ENCODE assay signal across 33 cellular contexts in the genomic region with DNA sequence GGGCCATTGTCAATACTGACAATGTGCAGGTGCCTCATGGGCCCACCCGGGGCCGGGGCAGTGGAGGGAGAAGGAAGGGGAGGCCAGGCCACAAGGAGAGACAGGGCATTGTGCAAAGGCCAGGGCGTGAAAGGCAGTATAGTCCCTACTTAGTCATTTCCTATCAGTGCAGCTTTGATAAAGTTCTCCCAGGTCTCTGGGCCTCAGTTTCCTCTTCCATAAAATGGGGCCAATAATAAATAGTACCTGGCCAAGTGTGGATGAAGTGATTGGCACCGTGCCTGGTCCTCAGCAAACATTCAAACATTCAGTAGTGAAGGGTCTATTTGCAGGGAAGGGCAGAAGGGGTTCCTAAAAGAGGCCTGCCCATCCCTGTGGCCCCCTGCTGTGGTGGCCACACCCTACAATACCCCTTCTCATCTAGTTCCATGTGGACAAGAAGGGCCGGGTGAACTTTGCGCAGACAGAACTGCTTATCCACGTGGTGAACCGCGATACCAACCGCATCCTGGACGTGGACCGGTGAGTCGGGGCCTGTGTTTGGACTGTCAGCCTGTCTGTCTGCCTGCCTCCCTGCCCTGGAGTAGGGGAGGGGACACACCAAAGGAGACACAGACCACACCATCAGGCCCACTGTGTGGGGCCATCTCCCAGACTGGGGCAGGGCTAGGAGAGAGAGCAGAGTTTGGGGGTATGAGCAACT.
"Had no signal": no experiment of that assay in that cellular context is flagged by ENCODE, and none has a peak within 500 bp of the region (broad histone marks: within the 10 kb centered on the region; RNA-seq: fewer than 3 reads in every experiment).

No MANE protein-coding gene starts in this region.

- DNase-seq: activated CD4-positive, alpha-beta memory T cell treated with anti-CD3 and anti-CD28 coated beads for 36 hours; activated CD4-positive, alpha-beta T cell treated with anti-CD3 and anti-CD28 coated beads for 4 hours; activated CD8-positive, alpha-beta memory T cell treated with anti-CD3 and anti-CD28 coated beads, Interleukin-2, amount 50 U/mL, for 4 hours; activated effector memory CD4-positive, alpha-beta T cell treated with anti-CD3 and anti-CD28 coated beads, Interleukin-2, amount 50 U/mL, for 16 hours; activated naive CD4-positive, alpha-beta T cell treated with anti-CD3 and anti-CD28 coated beads for 36 hours; activated naive CD8-positive, alpha-beta T cell treated with anti-CD3 and anti-CD28 coated beads for 36 hours; activated T-cell treated with anti-CD3 and anti-CD28 coated beads, Interleukin-2, amount 50 U/mL, for 1 hour; cerebellar nuclear complex; colonic mucosa; effector memory CD4-positive, alpha-beta T cell; islet precursor cell; left ventricle myocardium inferior; mesendoderm; natural killer cell; ovary; retina; stimulated activated CD4-positive, alpha-beta T cell treated with anti-CD3 and anti-CD28 coated beads, Interleukin-15, amount 100 ng/mL, for 24 hours; stimulated activated CD4-positive, alpha-beta T cell treated with anti-CD3 and anti-CD28 coated beads, Interleukin-2, amount 100 ng/mL, for 24 hours; stimulated activated naive CD4-positive, alpha-beta T cell; T-helper 9 cell; transverse colon had no signal

- H3K36me3 Mint-ChIP-seq: activated naive CD8-positive, alpha-beta T cell treated with anti-CD3 and anti-CD28 coated beads for 36 hours; natural killer cell had no signal

- H3K27me3 ChIP-seq: adrenal gland, ascending aorta, colonic mucosa, ovary, transverse colon had no signal

- H3K4me1 ChIP-seq: ascending aorta, prostate gland had no signal

- H3K4me2 ChIP-seq: smooth muscle cell had no signal

- H3K9me3 ChIP-seq: adrenal gland, ascending aorta, colonic mucosa, left ventricle myocardium inferior, neutrophil, ovary, prostate gland, transverse colon had no signal

- ATAC-seq: natural killer cell, sciatic nerve had no signal

- H3K27ac ChIP-seq: adrenal gland, ascending aorta, cardiac muscle cell, colonic mucosa, left ventricle myocardium inferior, neutrophil, ovary, prostate gland, transverse colon, VCaP had no signal

- H3K4me1 Mint-ChIP-seq: activated naive CD8-positive, alpha-beta T cell treated with anti-CD3 and anti-CD28 coated beads for 36 hours; natural killer cell had no signal

- H3K4me3 ChIP-seq: adrenal gland, ascending aorta, cardiac muscle cell, colonic mucosa, left ventricle myocardium inferior, lung, ovary, prostate gland, smooth muscle cell, transverse colon had no signal

- H3K9me3 Mint-ChIP-seq: activated CD4-positive, alpha-beta memory T cell treated with anti-CD3 and anti-CD28 coated beads for 36 hours; activated naive CD4-positive, alpha-beta T cell treated with anti-CD3 and anti-CD28 coated beads for 36 hours; activated naive CD8-positive, alpha-beta T cell treated with anti-CD3 and anti-CD28 coated beads for 36 hours; activated T-helper 1 cell treated with anti-CD3 and anti-CD28 coated beads, Interleukin-12 subunit alpha, Interleukin-12 subunit beta, Interleukin-2, Interleukin-4 antibody, amounts not matched to agents 30 ng/mL and 10 ng/mL and 1 ng/mL, durations not matched to agents 14 hours and 24 hours and 36 hours; brain; natural killer cell; T-helper 1 cell treated with Interleukin-12 subunit alpha and Interleukin-12 subunit beta and Interleukin-4 antibody, amounts not matched to agents 30 μg/mL and 1 μg/mL, for 36 hours had no signal

- H3K4me3 Mint-ChIP-seq: activated CD4-positive, alpha-beta memory T cell treated with anti-CD3 and anti-CD28 coated beads for 36 hours; activated naive CD4-positive, alpha-beta T cell treated with anti-CD3 and anti-CD28 coated beads for 36 hours; activated naive CD8-positive, alpha-beta T cell treated with anti-CD3 and anti-CD28 coated beads for 36 hours; activated T-helper 1 cell treated with anti-CD3 and anti-CD28 coated beads, Interleukin-12 subunit alpha, Interleukin-12 subunit beta, Interleukin-2, Interleukin-4 antibody, amounts not matched to agents 30 ng/mL and 10 ng/mL and 1 ng/mL, durations not matched to agents 14 hours and 24 hours and 36 hours; brain; natural killer cell; T-helper 1 cell treated with Interleukin-12 subunit alpha and Interleukin-12 subunit beta and Interleukin-4 antibody, amounts not matched to agents 30 μg/mL and 1 μg/mL, for 36 hours had no signal

- H3K27ac Mint-ChIP-seq: activated CD4-positive, alpha-beta memory T cell treated with anti-CD3 and anti-CD28 coated beads for 36 hours; activated naive CD4-positive, alpha-beta T cell treated with anti-CD3 and anti-CD28 coated beads for 36 hours; activated naive CD8-positive, alpha-beta T cell treated with anti-CD3 and anti-CD28 coated beads for 36 hours; activated T-helper 1 cell treated with anti-CD3 and anti-CD28 coated beads, Interleukin-12 subunit alpha, Interleukin-12 subunit beta, Interleukin-2, Interleukin-4 antibody, amounts not matched to agents 30 ng/mL and 10 ng/mL and 1 ng/mL, durations not matched to agents 14 hours and 24 hours and 36 hours; brain; natural killer cell; T-helper 1 cell treated with Interleukin-12 subunit alpha and Interleukin-12 subunit beta and Interleukin-4 antibody, amounts not matched to agents 30 μg/mL and 1 μg/mL, for 36 hours had no signal

- H3K27me3 Mint-ChIP-seq: activated CD4-positive, alpha-beta memory T cell treated with anti-CD3 and anti-CD28 coated beads for 36 hours; activated naive CD8-positive, alpha-beta T cell treated with anti-CD3 and anti-CD28 coated beads for 36 hours had no signal

- H3K36me3 ChIP-seq: cardiac muscle cell, colonic mucosa, ovary, transverse colon had no signal
